Comparison of ENCODE assay signal across 15 cellular contexts in the genomic region with DNA sequence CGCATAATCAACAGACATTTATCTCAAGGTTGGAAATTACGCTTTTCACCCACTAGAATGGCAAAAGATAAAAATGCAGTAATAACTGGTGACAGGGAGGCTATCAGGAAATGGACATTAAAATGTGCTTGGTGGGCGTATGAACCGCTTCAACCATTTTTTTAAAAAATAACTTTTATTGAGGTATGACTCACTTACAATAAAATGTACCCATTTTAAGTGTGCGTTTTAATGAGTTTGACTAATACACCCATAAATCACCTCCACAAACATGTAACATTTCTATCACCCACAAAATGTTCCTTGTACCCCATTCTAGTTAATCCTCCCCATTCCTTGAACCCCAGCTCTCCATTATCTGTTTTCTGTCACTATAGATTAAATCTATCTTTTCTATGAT.
A peak's percentile ranks its signal among the peaks of the same experiment; 100 is the strongest.
DNase-seq lines count a peak whose midpoint lies in the region; ATAC-seq and TF ChIP-seq lines count a peak whose summit lies in the region.
"Had no signal": no experiment of that assay in that cellular context is flagged by ENCODE, and none has a peak within 500 bp of the region (broad histone marks: within the 10 kb centered on the region; RNA-seq: fewer than 3 reads in every experiment).

No MANE protein-coding gene starts in this region.

- CTCF ChIA-PET in HCT116 (lab: Charles Lee): no interaction called here
- CTCF ChIA-PET in activated CD8-positive, alpha-beta T cell treated with anti-CD3 and anti-CD28 coated beads for 36 hours (lab: Charles Lee): no interaction called here

- H4K20me1 ChIP-seq in HCT116 (ENCODE audit: insufficient read depth): no peaks in the 10 kb centered on the region

- H3K27ac Mint-ChIP-seq in activated T-cell treated with anti-CD3 and anti-CD28 coated beads, Interleukin-2, amount 50 U/mL, for 72 hours: no peak overlapping the region
- no peak overlapping the region for H3K27ac Mint-ChIP-seq in activated CD8-positive, alpha-beta T cell treated with anti-CD3 and anti-CD28 coated beads for 36 hours
- H3K27ac Mint-ChIP-seq: CD4-positive, CD25-positive, alpha-beta regulatory T cell had no signal

- POLR2A ChIA-PET in HCT116 (lab: Charles Lee): no interaction called here
- POLR2A ChIA-PET in activated CD8-positive, alpha-beta T cell treated with anti-CD3 and anti-CD28 coated beads for 36 hours (lab: Charles Lee): no interaction called here

- intact Hi-C loops in HCT116 (cut with micrococcal nuclease): no loop called here
- intact Hi-C loops in spleen (cut with DNase I; ENCODE audit: low total_unique reads): no loop called here
- intact Hi-C loops in activated CD8-positive, alpha-beta T cell treated with anti-CD3 and anti-CD28 coated beads for 36 hours (cut with micrococcal nuclease): no loop called here

- H3K9me3 ChIP-seq in HCT116 (ENCODE audit: control insufficient read depth in 1 of 2, insufficient read depth in 1 of 2, low read depth in 1 of 2, low read length in 2 of 2) (no peaks in the 10 kb centered on the region), RWPE2 (ENCODE audit: severe bottlenecking) (no peaks in the 10 kb centered on the region), spleen (peaks cover 0 to 5% (median 0%) of the 10 kb centered on the region in 8 donors)
- H3K9me3 ChIP-seq: BE2C, HAP-1 had no signal

- no peaks in the 10 kb centered on the region for H3K27me3 Mint-ChIP-seq in activated T-cell treated with anti-CD3 and anti-CD28 coated beads, Interleukin-2, amount 50 U/mL, for 72 hours (ENCODE audit: low read depth)
- H3K27me3 Mint-ChIP-seq in activated CD8-positive, alpha-beta T cell treated with anti-CD3 and anti-CD28 coated beads for 36 hours: peaks cover 3% of the 10 kb centered on the region

- peak overlapping the region; percentile 71 for H2AFZ ChIP-seq in HCT116 (ENCODE audit: low read depth, low read length, poor library complexity, severe bottlenecking)
- H2AFZ ChIP-seq: GM23248 had no signal

- 68 to 79% (median 73%) methylated on average over 5 of the region's 5 CpGs for WGBS in spleen, 5 donors

- H3K4me2 ChIP-seq in HCT116 (ENCODE audit: low read length): peak overlapping the region; percentile 28

- no TSS peak for BruUV-seq in HCT116 (replicated peaks; lab: Mats Ljungman, UMichigan)

- H3K4me1 ChIP-seq in HCT116 (ENCODE audit: control insufficient read depth in 1 of 2, insufficient read depth in 2 of 2, low read length in 2 of 2) (peaks cover 0 to 13% of the 10 kb centered on the region in 2 experiments; a peak in 2 of 4 replicates), RWPE2 (ENCODE audit: insufficient read depth, poor library complexity, severe bottlenecking) (peaks cover 15% of the 10 kb centered on the region), spleen (no peaks in the 10 kb centered on the region)
- H3K4me1 ChIP-seq: BE2C, Caco-2 had no signal

- DNase-seq in HCT116 (ENCODE audit: low read depth, low spot score): no peak
- DNase-seq in HT-29 (ENCODE audit: low spot score): peak; percentile 27
- DNase-seq in RWPE2 (ENCODE audit: low spot score): no peak
- DNase-seq in spleen: no peak
- no peak for DNase-seq in activated T-cell treated with anti-CD3 and anti-CD28 coated beads, Interleukin-2, amount 50 U/mL, for 72 hours
- no peak for DNase-seq in COLO668 (lab: John Stamatoyannopoulos, UW; ENCODE audit: unreplicated experiment)
- DNase-seq in activated CD8-positive, alpha-beta T cell treated with anti-CD3 and anti-CD28 coated beads for 36 hours: no peak
- DNase-seq: ACHN; BE2C; C1 segment of cervical spinal cord; Caco-2; CD4-positive, CD25-positive, alpha-beta regulatory T cell; CD8-positive, alpha-beta memory T cell; GM23248 had no signal

- H3K4me1 Mint-ChIP-seq in activated T-cell treated with anti-CD3 and anti-CD28 coated beads, Interleukin-2, amount 50 U/mL, for 72 hours (ENCODE audit: low read depth): no peaks in the 10 kb centered on the region
- H3K4me1 Mint-ChIP-seq in activated CD8-positive, alpha-beta T cell treated with anti-CD3 and anti-CD28 coated beads for 36 hours (ENCODE audit: low read depth): no peaks in the 10 kb centered on the region
- H3K4me1 Mint-ChIP-seq: CD4-positive, CD25-positive, alpha-beta regulatory T cell; CD8-positive, alpha-beta memory T cell had no signal

- TF ChIP-seq POLR2A in HCT116 (IDR thresholded peaks at IDR 0.05; ENCODE audit: borderline replicate concordance, extremely low read depth, insufficient read depth, insufficient read length) (no peak), spleen (IDR thresholded peaks at IDR 0.05) (no peak)

- no peak for TF ChIP-seq RAD21 in HCT116 (IDR thresholded peaks at IDR 0.05; ENCODE audit: low read depth)

- no peaks in the 10 kb centered on the region for H3K79me2 ChIP-seq in HCT116 (ENCODE audit: insufficient read depth, low read length)

- H3K36me3 ChIP-seq in HCT116 (ENCODE audit: control insufficient read depth in 1 of 2, insufficient read depth in 2 of 2, low read length in 2 of 2): no peaks in the 10 kb centered on the region
- H3K36me3 ChIP-seq in RWPE2 (ENCODE audit: low read depth): no peaks in the 10 kb centered on the region
- H3K36me3 ChIP-seq in spleen: no peaks in the 10 kb centered on the region
- H3K36me3 ChIP-seq: BE2C, HAP-1 had no signal

- TF ChIP-seq CTCF in HCT116 (IDR thresholded peaks at IDR 0.05 in 2 of 3, conservative IDR thresholded peaks at IDR 0.05 in 1 of 3; ENCODE audit: borderline replicate concordance in 1 of 3, insufficient read depth in 1 of 3, low read depth in 2 of 3, low read length in 2 of 3): no peak
- no peak for TF ChIP-seq CTCF in RWPE2 (IDR thresholded peaks at IDR 0.05; ENCODE audit: poor library complexity, severe bottlenecking)
- no peak for TF ChIP-seq CTCF in spleen (IDR thresholded peaks at IDR 0.05 in 8 of 11, conservative IDR thresholded peaks at IDR 0.05 in 3 of 11)
- TF ChIP-seq CTCF in activated CD8-positive, alpha-beta T cell treated with anti-CD3 and anti-CD28 coated beads for 36 hours (IDR thresholded peaks at IDR 0.05): no peak

- peaks cover 0 to 2% of the 10 kb centered on the region in 2 donors for H3K9me3 Mint-ChIP-seq in activated T-cell treated with anti-CD3 and anti-CD28 coated beads, Interleukin-2, amount 50 U/mL, for 72 hours
- no peaks in the 10 kb centered on the region for H3K9me3 Mint-ChIP-seq in activated CD8-positive, alpha-beta T cell treated with anti-CD3 and anti-CD28 coated beads for 36 hours
- H3K9me3 Mint-ChIP-seq: CD8-positive, alpha-beta memory T cell had no signal

- H3K4me3 ChIP-seq in HCT116 (replicated peaks in 1 of 2; ENCODE audit: low read depth in 1 of 2, low read length in 2 of 2) (no peak overlapping the region), RWPE2 (ENCODE audit: severe bottlenecking) (no peak overlapping the region), spleen (no peak overlapping the region)
- H3K4me3 ChIP-seq: GM23248, HAP-1 had no signal

- RAD21 ChIA-PET in HCT116 (lab: Charles Lee; ENCODE audit: low non-redundant PET in 1 of 2, low total read pairs in 2 of 2, uncharacterized antibody in 2 of 2, unreplicated experiment in 2 of 2): no interaction called here

- no peak overlapping the region for H3K4me3 Mint-ChIP-seq in activated T-cell treated with anti-CD3 and anti-CD28 coated beads, Interleukin-2, amount 50 U/mL, for 72 hours
- H3K4me3 Mint-ChIP-seq in activated CD8-positive, alpha-beta T cell treated with anti-CD3 and anti-CD28 coated beads for 36 hours: no peak overlapping the region
- H3K4me3 Mint-ChIP-seq: CD4-positive, CD25-positive, alpha-beta regulatory T cell; CD8-positive, alpha-beta memory T cell had no signal

- H3K27me3 ChIP-seq in HCT116 (ENCODE audit: insufficient read depth, low read length) (no peaks in the 10 kb centered on the region), RWPE2 (ENCODE audit: insufficient read depth, poor library complexity, severe bottlenecking) (no peaks in the 10 kb centered on the region), spleen (replicated peaks in 1 of 7) (no peaks in the 10 kb centered on the region)
- H3K27me3 ChIP-seq: BE2C had no signal

- ATAC-seq in HCT116: no peak
- ATAC-seq in RWPE2 (ENCODE audit: low read depth): no peak
- ATAC-seq in activated T-cell treated with anti-CD3 and anti-CD28 coated beads, Interleukin-2, amount 50 U/mL, for 72 hours (replicated peaks in 1 of 2): no peak
- ATAC-seq in activated CD8-positive, alpha-beta T cell treated with anti-CD3 and anti-CD28 coated beads for 36 hours: no peak

- H3K9me2 ChIP-seq in HCT116 (ENCODE audit: insufficient read depth): no peaks in the 10 kb centered on the region

- H3K27ac ChIP-seq in HCT116 (ENCODE audit: low read depth, low read length): no peak overlapping the region
- peak overlapping the region; percentile 23 for H3K27ac ChIP-seq in RWPE2 (ENCODE audit: poor library complexity, severe bottlenecking)
- H3K27ac ChIP-seq in spleen: peak overlapping the region in 6 of 8 donors; percentile 23 to 56 (median 40)
- H3K27ac ChIP-seq: GM23248 had no signal

- no peak overlapping the region for H3K9ac ChIP-seq in HCT116 (ENCODE audit: low read length)
- H3K9ac ChIP-seq: GM23248 had no signal

- H3K36me3 Mint-ChIP-seq in activated T-cell treated with anti-CD3 and anti-CD28 coated beads, Interleukin-2, amount 50 U/mL, for 72 hours (ENCODE audit: insufficient read depth in 2 of 2): no peaks in the 10 kb centered on the region
- H3K36me3 Mint-ChIP-seq in activated CD8-positive, alpha-beta T cell treated with anti-CD3 and anti-CD28 coated beads for 36 hours (ENCODE audit: low read depth): no peaks in the 10 kb centered on the region
- H3K36me3 Mint-ChIP-seq: CD4-positive, CD25-positive, alpha-beta regulatory T cell; CD8-positive, alpha-beta memory T cell had no signal

TF ChIP-seq in HCT116, 20 proteins besides CTCF, POLR2A, EP300 and RAD21:
- TF ChIP-seq, protein P1, sequence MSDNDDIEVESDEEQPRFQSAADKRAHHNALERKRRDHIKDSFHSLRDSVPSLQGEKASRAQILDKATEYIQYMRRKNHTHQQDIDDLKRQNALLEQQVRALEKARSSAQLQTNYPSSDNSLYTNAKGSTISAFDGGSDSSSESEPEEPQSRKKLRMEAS (IDR thresholded peaks at IDR 0.05): no peak
- TF ChIP-seq FOSL1 (IDR thresholded peaks at IDR 0.05; ENCODE audit: low read depth): 0 out of 2 replicates have a peak, but pooled peaks have one; percentile 11
- 0 out of 2 replicates have a peak, but pooled peaks have one; percentile 16 for TF ChIP-seq JUND (IDR thresholded peaks at IDR 0.05)
- TF ChIP-seq SP1 (IDR thresholded peaks at IDR 0.05; ENCODE audit: low read depth): no peak; the same call in 1 of the 2 replicates
